Comparison of ENCODE assay signal across 9 cellular contexts in genomic region chrX:150906694-150907093, GRCh38.
"Had no signal": no experiment of that assay in that cellular context is flagged by ENCODE, and none has a peak within 500 bp of the region (broad histone marks: within the 10 kb centered on the region; RNA-seq: fewer than 3 reads in every experiment).

No MANE protein-coding gene starts in this region.

- H3K4me3 ChIP-seq: GM23248, GM23338, HAP-1 had no signal

- H3K27ac ChIP-seq: GM23248 had no signal

- ATAC-seq: GM23338, HCT116 had no signal

- DNase-seq: GM23248, GOT3, H7, H9, HCEC 1CT, HFFc6 had no signal

- H3K9me3 ChIP-seq: HAP-1 had no signal

- H3K36me3 ChIP-seq: HAP-1 had no signal
